ENCODE assay signal across 22 cellular contexts in genomic region chr17:57104461-57105175, GRCh38. TPM values are rescaled to one million over a fixed set of nuclear protein-coding genes. Genes with fewer than 3 reads are reported as not detected.
A peak's percentile ranks its signal among the peaks of the same experiment; 100 is the strongest.
DNase-seq lines count a peak whose midpoint lies in the region; ATAC-seq, FAIRE-seq and TF ChIP-seq lines count a peak whose summit lies in the region.
"Had no signal": no experiment of that assay in that cellular context is flagged by ENCODE, and none has a peak within 500 bp of the region (broad histone marks: within the 10 kb centered on the region; RNA-seq: fewer than 3 reads in every experiment).

No MANE protein-coding gene starts in this region.

- peak; percentile 69 for FAIRE-seq in HTR-8/SVneo (lab: Jason Lieb, UNC)

- peaks cover 7% of the 10 kb centered on the region for H3K4me1 Mint-ChIP-seq in activated naive CD8-positive, alpha-beta T cell treated with anti-CD3 and anti-CD28 coated beads, Interleukin-2, amount 50 U/mL, for 24 hours

- 78 to 81% (median 79%) methylated on average over 7 of the region's 7 CpGs for WGBS in psoas muscle, 3 donors

- no peak for ATAC-seq in psoas muscle
- ATAC-seq in activated naive CD8-positive, alpha-beta T cell treated with anti-CD3 and anti-CD28 coated beads, Interleukin-2, amount 50 U/mL, for 24 hours, result no peak
- ATAC-seq: activated CD4-positive, CD25-positive, alpha-beta regulatory T cell treated with anti-CD3 and anti-CD28 coated beads, Interleukin-2, amount 50 U/mL, for 24 hours; left cardiac atrium had no signal

- peaks cover 76% of the 10 kb centered on the region for H3K4me1 ChIP-seq in psoas muscle

- peaks cover 0 to 12% of the 10 kb centered on the region in 2 donors for H3K36me3 ChIP-seq in psoas muscle (ENCODE audit: insufficient read depth in 1 of 2, low read depth in 1 of 2)

- TF ChIP-seq CTCF in astrocyte of the spinal cord (IDR thresholded peaks at IDR 0.05; ENCODE audit: low read depth, low read length) (no peak), psoas muscle (IDR thresholded peaks at IDR 0.05) (no peak)

- H3K4me3 ChIP-seq in astrocyte of the spinal cord (ENCODE audit: low read depth, low read length) (no peak overlapping the region), psoas muscle (no peak overlapping the region)
- H3K4me3 ChIP-seq: sigmoid colon, thoracic aorta had no signal

- DNase-seq in Daoy (ENCODE audit: low read depth), result peak; percentile 36
- DNase-seq in HTR-8/SVneo (ENCODE audit: insufficient read length, low spot score), result peak; percentile 39
- DNase-seq in astrocyte of the spinal cord (ENCODE audit: low read depth, low spot score), result peak; percentile 47
- no peak for DNase-seq in psoas muscle
- no peak for DNase-seq in activated naive CD8-positive, alpha-beta T cell treated with anti-CD3 and anti-CD28 coated beads, Interleukin-2, amount 50 U/mL, for 24 hours
- DNase-seq in middle frontal gyrus (ENCODE audit: extremely low spot score, low spot score), result no peak
- no peak for DNase-seq in cerebellar nuclear complex (lab: John Stamatoyannopoulos, UW)
- DNase-seq: amniotic stem cell; DMS79; Kasumi-1; left cardiac atrium; NCI-H1436; NCI-H345; nucleus accumbens; SHP77; sigmoid colon; stimulated activated CD4-positive, alpha-beta T cell treated with anti-CD3 and anti-CD28 coated beads, Interleukin-4, amount 100 ng/mL, for 4 hours; T-helper 2 cell had no signal

- no peaks in the 10 kb centered on the region for H3K27me3 ChIP-seq in psoas muscle (ENCODE audit: insufficient read depth in 3 of 3, low read length in 2 of 3)
- H3K27me3 ChIP-seq: sigmoid colon had no signal

- intact Hi-C loops in psoas muscle (cut with DNase I), result no loop called here

- H3K9me3 Mint-ChIP-seq in activated naive CD8-positive, alpha-beta T cell treated with anti-CD3 and anti-CD28 coated beads, Interleukin-2, amount 50 U/mL, for 24 hours, result no peaks in the 10 kb centered on the region
- H3K9me3 Mint-ChIP-seq: activated T-helper 2 cell treated with anti-CD3 and anti-CD28 coated beads, Interferon-gamma antibody, Interleukin-2, Interleukin-4, amounts not matched to agents 10 μg/mL and 5 μg/mL and 100 μg/mL, durations not matched to agents 14 hours and 24 hours and 36 hours; CD14-positive monocyte had no signal

- H3K4me3 Mint-ChIP-seq in activated naive CD8-positive, alpha-beta T cell treated with anti-CD3 and anti-CD28 coated beads, Interleukin-2, amount 50 U/mL, for 24 hours, result no peak overlapping the region
- H3K4me3 Mint-ChIP-seq: CD14-positive monocyte had no signal

- peak overlapping the region; percentile 92 for H3K27ac ChIP-seq in psoas muscle

- no peaks in the 10 kb centered on the region for H3K27me3 Mint-ChIP-seq in activated naive CD8-positive, alpha-beta T cell treated with anti-CD3 and anti-CD28 coated beads, Interleukin-2, amount 50 U/mL, for 24 hours

- no peaks in the 10 kb centered on the region for H3K9me3 ChIP-seq in psoas muscle
- H3K9me3 ChIP-seq: sigmoid colon, thoracic aorta had no signal

- in situ Hi-C loops in astrocyte of the spinal cord (cut with HindIII; ENCODE audit: low sequenced_read_pairs), result no loop called here

- no peak overlapping the region for H3K27ac Mint-ChIP-seq in activated naive CD8-positive, alpha-beta T cell treated with anti-CD3 and anti-CD28 coated beads, Interleukin-2, amount 50 U/mL, for 24 hours
- H3K27ac Mint-ChIP-seq: activated T-helper 2 cell treated with anti-CD3 and anti-CD28 coated beads, Interferon-gamma antibody, Interleukin-2, Interleukin-4, amounts not matched to agents 10 μg/mL and 5 μg/mL and 100 μg/mL, durations not matched to agents 14 hours and 24 hours and 36 hours had no signal

- peaks cover 9% of the 10 kb centered on the region for H3K36me3 Mint-ChIP-seq in activated naive CD8-positive, alpha-beta T cell treated with anti-CD3 and anti-CD28 coated beads, Interleukin-2, amount 50 U/mL, for 24 hours (ENCODE audit: low read depth)

RNA-seq across cellular contexts. Expression of gene AKAP1, which starts 19.6 kb away (rescaled TPM):
- 27.2 and 30.1 TPM in 2 replicates for total RNA-seq in Daoy (2014; rRNA removed; shearing (Covaris generic))
- total RNA-seq in psoas muscle, result 100 to 1,000 TPM in 2 of 4 donors, 10 to 100 TPM in 2; 86.0 to 231 (median 105) TPM
- 100 to 1,000 TPM in 1 of 3 donors, 10 to 100 TPM in 2; 42.3 to 127 (median 61.6) TPM for polyA plus RNA-seq in psoas muscle

Comparison
In these comparisons a context has a peak if more than half of its experiments do, and no peak if none do; other contexts are left out.
1. DNase-seq: peak in Daoy (single experiment), HTR-8/SVneo (single experiment) and astrocyte of the spinal cord (single experiment); none in psoas muscle (0 of 2), activated naive CD8-positive, alpha-beta T cell treated with anti-CD3 and anti-CD28 coated beads, Interleukin-2, amount 50 U/mL, for 24 hours (single experiment), middle frontal gyrus (single experiment) and cerebellar nuclear complex (0 of 2).